Comparison of ENCODE assay signal across 8 cellular contexts in the genomic region with DNA sequence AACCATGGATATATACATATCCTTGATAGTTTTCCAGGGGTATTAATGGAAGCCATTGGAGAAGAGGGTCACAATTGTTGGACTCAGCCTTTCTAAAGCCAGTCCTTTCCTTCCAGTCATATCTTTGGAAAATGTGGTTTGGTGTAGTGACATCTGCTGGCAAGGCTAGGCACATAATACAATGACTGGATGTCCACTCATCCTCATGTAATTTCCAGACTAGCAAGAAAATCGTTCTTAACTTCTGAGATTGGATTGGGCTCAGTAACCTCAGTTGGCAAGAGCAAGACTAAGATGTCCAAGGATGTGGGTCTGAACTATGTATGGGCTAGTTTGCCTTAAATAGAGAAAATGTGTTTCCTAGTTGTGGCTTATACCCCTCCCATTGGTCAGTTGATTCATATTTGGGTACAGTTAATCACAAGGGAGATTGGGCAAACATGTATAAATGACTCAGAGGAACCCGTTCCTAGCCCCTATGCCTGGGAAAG. TPM values are rescaled to one million over a fixed set of nuclear protein-coding genes. Genes with fewer than 3 reads are reported as not detected.
DNase-seq lines count a peak whose midpoint lies in the region; ATAC-seq, FAIRE-seq and TF ChIP-seq lines count a peak whose summit lies in the region.

No MANE protein-coding gene starts in this region.

- no peaks in the 10 kb centered on the region for H3K27me3 ChIP-seq in RWPE2 (ENCODE audit: insufficient read depth, poor library complexity, severe bottlenecking)
- H3K27me3 ChIP-seq in endothelial cell of umbilical vein (ENCODE audit: control insufficient read depth in 2 of 2, insufficient read depth in 2 of 2, low read length in 2 of 2), result no peaks in the 10 kb centered on the region

- H3K4me1 ChIP-seq in RWPE2 (ENCODE audit: insufficient read depth, poor library complexity, severe bottlenecking) (no peaks in the 10 kb centered on the region), endothelial cell of umbilical vein (ENCODE audit: control insufficient read depth, extremely low read depth, insufficient read depth, low read length) (peaks cover 26% of the 10 kb centered on the region)

- H3K36me3 Mint-ChIP-seq in neural crest cell (ENCODE audit: low read depth), result no peaks in the 10 kb centered on the region

- no peaks in the 10 kb centered on the region for H4K20me1 ChIP-seq in endothelial cell of umbilical vein (replicated peaks; ENCODE audit: control insufficient read depth, extremely low read depth, insufficient read depth, low read length)

- H3K9ac ChIP-seq in endothelial cell of umbilical vein (replicated peaks; ENCODE audit: extremely low read depth, insufficient read depth, low read length), result no peak overlapping the region

- TF ChIP-seq CTCF in RWPE2 (IDR thresholded peaks at IDR 0.05; ENCODE audit: poor library complexity, severe bottlenecking) (peak; percentile 79), endothelial cell of umbilical vein (IDR thresholded peaks at IDR 0.05; ENCODE audit: extremely low read depth in 1 of 2, insufficient read depth in 1 of 2, low read depth in 1 of 2, low read length in 2 of 2) (peak; percentile 48 to 67), neural crest cell (conservative IDR thresholded peaks at IDR 0.05) (peak; percentile 57)

- POLR2A ChIA-PET in endothelial cell of umbilical vein (lab: Charles Lee), result interaction anchor here (0.9 kb wide), 1 partner anchor 72 kb away, joined by 3 read pairs; a partner anchor contains a TSS

- H3K9me1 ChIP-seq in endothelial cell of umbilical vein (replicated peaks; ENCODE audit: control insufficient read depth, extremely low read depth, insufficient read depth, low read length), result no peaks in the 10 kb centered on the region

- no peak overlapping the region for H3K4me3 Mint-ChIP-seq in neural crest cell

- peak; percentile 6 to 66 (median 22) for DNase-seq in NCI-H1417 (lab: John Stamatoyannopoulos, UW)
- DNase-seq in NCI-H1417 treated with DMSO at 0.1 percent for 48 hours (lab: John Stamatoyannopoulos, UW), result no peak
- peak; percentile 79 for DNase-seq in HS-5 (ENCODE audit: low read depth)
- no peak for DNase-seq in RWPE2 (ENCODE audit: low spot score)
- DNase-seq in endothelial cell of umbilical vein (ENCODE audit: low read depth, low spot score), result peak; percentile 79
- no peak for DNase-seq in neural crest cell (ENCODE audit: low read depth, low spot score)
- DNase-seq in posterior vena cava (ENCODE audit: low spot score), result no peak

- H3K4me2 ChIP-seq in endothelial cell of umbilical vein (ENCODE audit: insufficient read depth, low read length), result no peak overlapping the region

- peaks cover 44% of the 10 kb centered on the region for H3K4me1 Mint-ChIP-seq in neural crest cell

- H3K9me3 Mint-ChIP-seq in neural crest cell, result no peaks in the 10 kb centered on the region

- ATAC-seq in RWPE2 (ENCODE audit: low read depth) (peak; percentile 74), HG03457 (IDR thresholded peaks at IDR 0.05; ENCODE audit: unreplicated experiment) (no peak)

- H3K79me2 ChIP-seq in endothelial cell of umbilical vein (ENCODE audit: control insufficient read depth, insufficient read depth, low read length), result no peaks in the 10 kb centered on the region

- CTCF ChIA-PET in endothelial cell of umbilical vein (lab: Charles Lee), result interaction anchor here (0.6 to 2.3 kb wide), 8 partner anchors 50 to 222 kb away, joined by 3 to 27 read pairs (median 4); a partner anchor contains a TSS

- intact Hi-C loops in endothelial cell of umbilical vein (cut with micrococcal nuclease), result loop anchor here (1.0 to 2.0 kb wide), 2 partner anchors 71 to 211 kb away; no protein-coding TSS in a partner anchor
- intact Hi-C loops in posterior vena cava (cut with DNase I), result loop anchor here (5.0 kb wide), 3 partner anchors 47 to 207 kb away; a partner anchor contains a TSS

- no peaks in the 10 kb centered on the region for H3K9me3 ChIP-seq in RWPE2 (ENCODE audit: severe bottlenecking)
- no peaks in the 10 kb centered on the region for H3K9me3 ChIP-seq in endothelial cell of umbilical vein (replicated peaks; ENCODE audit: control insufficient read depth, insufficient read depth, low read length)

- H3K27me3 Mint-ChIP-seq in neural crest cell (ENCODE audit: low read depth), result no peaks in the 10 kb centered on the region

- FAIRE-seq in endothelial cell of umbilical vein (lab: Jason Lieb, UNC), result peak; percentile 98

- H3K4me3 ChIP-seq in RWPE2 (ENCODE audit: severe bottlenecking), result no peak overlapping the region
- H3K4me3 ChIP-seq in endothelial cell of umbilical vein (replicated peaks in 1 of 3; ENCODE audit: insufficient read depth in 1 of 3, low read depth in 1 of 3, low read length in 3 of 3), result no peak overlapping the region

- no TSS peak for BruUV-seq in endothelial cell of umbilical vein (replicated peaks; lab: Mats Ljungman, UMichigan)

- no peak overlapping the region for H3K27ac ChIP-seq in RWPE2 (ENCODE audit: poor library complexity, severe bottlenecking)
- no peak overlapping the region for H3K27ac ChIP-seq in endothelial cell of umbilical vein (ENCODE audit: insufficient read depth, low read depth, low read length)

- TF ChIP-seq POLR2A in endothelial cell of umbilical vein (IDR thresholded peaks at IDR 0.05; ENCODE audit: low read depth, low read length), result no peak

- H3K27ac Mint-ChIP-seq in neural crest cell (ENCODE audit: unreplicated experiment), result no peak overlapping the region

- H3K36me3 ChIP-seq in RWPE2 (ENCODE audit: low read depth) (no peaks in the 10 kb centered on the region), endothelial cell of umbilical vein (ENCODE audit: control insufficient read depth in 2 of 2, extremely low read depth in 1 of 2, insufficient read depth in 2 of 2, low read length in 2 of 2) (no peaks in the 10 kb centered on the region)

- dilution Hi-C loops in endothelial cell of umbilical vein (cut with MboI; ENCODE audit: extremely low pct_ligation_motif_present, low sequenced_read_pairs), result no loop called here

- peak overlapping the region; percentile 50 for H2AFZ ChIP-seq in endothelial cell of umbilical vein (ENCODE audit: low read depth, low read length)

TF ChIP-seq in endothelial cell of umbilical vein, 7 proteins besides CTCF, POLR2A, EP300 and RAD21:
- no peak for TF ChIP-seq POLR2AphosphoS5 (IDR thresholded peaks at IDR 0.05; ENCODE audit: insufficient read depth, low read depth, low read length)
- TF ChIP-seq, protein P1, sequence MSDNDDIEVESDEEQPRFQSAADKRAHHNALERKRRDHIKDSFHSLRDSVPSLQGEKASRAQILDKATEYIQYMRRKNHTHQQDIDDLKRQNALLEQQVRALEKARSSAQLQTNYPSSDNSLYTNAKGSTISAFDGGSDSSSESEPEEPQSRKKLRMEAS (IDR thresholded peaks at IDR 0.05; ENCODE audit: insufficient read depth, insufficient read length), result no peak
- peak; percentile 24 for TF ChIP-seq JUN (IDR thresholded peaks at IDR 0.05; ENCODE audit: borderline replicate concordance, insufficient read depth, insufficient read length, low read depth)
- no peak for TF ChIP-seq GATA2 (IDR thresholded peaks at IDR 0.05; ENCODE audit: insufficient read depth, insufficient read length, low read depth, low read length)
- peak; percentile 50 for TF ChIP-seq FOS (IDR thresholded peaks at IDR 0.05; ENCODE audit: borderline replicate concordance, insufficient read depth, low read length)

RNA-seq across cellular contexts. Expression of a gene that starts 8.7 kb away (rescaled TPM):
- total RNA-seq in endothelial cell of umbilical vein, result 64.9 and 66.2 TPM in 2 replicates
- polyA plus RNA-seq in endothelial cell of umbilical vein, result 35.0 and 44.5 TPM in 2 replicates
- 31.0 and 39.9 TPM in 2 replicates for polyA plus RNA-seq in endothelial cell of umbilical vein (2011; cell fraction: cytosol; rRNA removed)
- polyA plus RNA-seq in endothelial cell of umbilical vein (2011; cell fraction: nucleus; rRNA removed), result 63.1 and 64.3 TPM in 2 replicates
- 30.7 TPM in 2 replicates for polyA plus RNA-seq in endothelial cell of umbilical vein (2012)
- 106 and 112 TPM in 2 replicates for polyA minus RNA-seq in endothelial cell of umbilical vein
- 21.7 TPM for polyA minus RNA-seq in endothelial cell of umbilical vein (2011; cell fraction: cytosol; rRNA and poly(A)+ RNA removed)
- 104 and 144 TPM in 2 replicates for polyA minus RNA-seq in endothelial cell of umbilical vein (2011; cell fraction: nucleus; rRNA and poly(A)+ RNA removed)
- 93.5 and 99.7 TPM in 2 replicates for total RNA-seq in neural crest cell
- total RNA-seq in posterior vena cava, result 10 to 100 TPM; 50.2 to 58.1 TPM

RNA-seq across cellular contexts. Expression of a gene that starts 15.8 kb away (rescaled TPM):
- 10.4 and 12.2 TPM in 2 replicates for total RNA-seq in endothelial cell of umbilical vein
- polyA plus RNA-seq in endothelial cell of umbilical vein, result 24.1 and 27.2 TPM in 2 replicates
- polyA plus RNA-seq in endothelial cell of umbilical vein (2011; cell fraction: cytosol; rRNA removed), result 19.4 and 21.5 TPM in 2 replicates
- 14.2 and 20.0 TPM in 2 replicates for polyA plus RNA-seq in endothelial cell of umbilical vein (2011; cell fraction: nucleus; rRNA removed)
- 4.6 and 6.6 TPM in 2 replicates for polyA plus RNA-seq in endothelial cell of umbilical vein (2012)
- 17.4 and 19.0 TPM in 2 replicates for polyA minus RNA-seq in endothelial cell of umbilical vein
- polyA minus RNA-seq in endothelial cell of umbilical vein (2011; cell fraction: cytosol; rRNA and poly(A)+ RNA removed), result not detected
- polyA minus RNA-seq in endothelial cell of umbilical vein (2011; cell fraction: nucleus; rRNA and poly(A)+ RNA removed), result 5.7 and 8.5 TPM in 2 replicates
- total RNA-seq in neural crest cell, result 13.6 and 17.0 TPM in 2 replicates
- total RNA-seq in posterior vena cava, result 10 to 100 TPM in 1 of 2 donors, 1 to 10 TPM in 1; 6.5 to 11.1 TPM

Comparison
In these comparisons a context has a peak if more than half of its experiments do, and no peak if none do; other contexts are left out.
1. DNase-seq: peak in NCI-H1417 (3 of 3), HS-5 (single experiment) and endothelial cell of umbilical vein (single experiment); none in NCI-H1417 treated with DMSO at 0.1 percent for 48 hours (single experiment), RWPE2 (single experiment), neural crest cell (single experiment) and posterior vena cava (single experiment).
2. Peak in every context shown above with its lines, with median percentiles within 50 percentile points of each other: CTCF ChIP-seq.